16 cellular contexts compared by ENCODE assay signal in genomic region chr13:107025991-107026390, GRCh38.
DNase-seq lines count a peak whose midpoint lies in the region; ATAC-seq, FAIRE-seq and TF ChIP-seq lines count a peak whose summit lies in the region.
"Had no signal": no experiment of that assay in that cellular context is flagged by ENCODE, and none has a peak within 500 bp of the region (broad histone marks: within the 10 kb centered on the region; RNA-seq: fewer than 3 reads in every experiment).

No MANE protein-coding gene starts in this region.

- DNase-seq in NCI-H748 (lab: John Stamatoyannopoulos, UW; ENCODE audit: unreplicated experiment): peak; percentile 28
- no peak for DNase-seq in NCI-H748 treated with DMSO at 0.1 percent for 48 hours (lab: John Stamatoyannopoulos, UW)
- DNase-seq in epithelial cell of prostate (ENCODE audit: low read depth, low spot score): peak; percentile 81
- DNase-seq in lung (ENCODE audit: low spot score): peak; percentile 39
- DNase-seq in ureter (ENCODE audit: low spot score): peak; percentile 65
- no peak for DNase-seq in Calu3
- no peak for DNase-seq in frontal cortex (ENCODE audit: low spot score in 2 of 2)
- no peak for DNase-seq in stomach
- DNase-seq: NCI-H446 treated with DMSO at 0.1 percent for 48 hours; SHP77; stimulated activated CD4-positive, alpha-beta T cell treated with anti-CD3 and anti-CD28 coated beads, Interleukin-2, amount 100 ng/mL, for 48 hours had no signal

- H3K4me3 ChIP-seq in lung: no peak overlapping the region
- no peak overlapping the region for H3K4me3 ChIP-seq in stomach

- no peak for TF ChIP-seq EP300 in stomach (IDR thresholded peaks at IDR 0.05)

- H3K36me3 ChIP-seq in lung (ENCODE audit: control insufficient read depth in 2 of 2, insufficient read depth in 2 of 2, low read length in 2 of 2) (no peaks in the 10 kb centered on the region), stomach (no peaks in the 10 kb centered on the region)

- H3K36me3 Mint-ChIP-seq in Calu3 (ENCODE audit: insufficient read depth, unreplicated experiment): no peaks in the 10 kb centered on the region
- H3K36me3 Mint-ChIP-seq: WTC11 had no signal

- H3K27ac ChIP-seq in epithelial cell of prostate (peak overlapping the region; percentile 12), lung (ENCODE audit: low read depth in 1 of 2, low read length in 1 of 2) (no peak overlapping the region), stomach (no peak overlapping the region)

- H3K4me1 ChIP-seq in lung (ENCODE audit: control insufficient read depth in 2 of 2, insufficient read depth in 2 of 2, low read length in 2 of 2) (no peaks in the 10 kb centered on the region), stomach (no peaks in the 10 kb centered on the region)

- no peaks in the 10 kb centered on the region for H3K4me1 Mint-ChIP-seq in Calu3 (ENCODE audit: low read depth, unreplicated experiment)

- intact Hi-C loops in Calu3 (cut with micrococcal nuclease; ENCODE audit: unreplicated experiment): no loop called here
- intact Hi-C loops in stomach (cut with DNase I; ENCODE audit: low total_unique reads): no loop called here

- no peaks in the 10 kb centered on the region for H3K9me3 ChIP-seq in lung (ENCODE audit: control insufficient read depth in 2 of 2, insufficient read depth in 1 of 2, low read length in 1 of 2)
- no peaks in the 10 kb centered on the region for H3K9me3 ChIP-seq in stomach

- no TSS peak for BruUV-seq in Calu3 (replicated peaks; lab: Mats Ljungman, UMichigan)

- TF ChIP-seq POLR2A in stomach (IDR thresholded peaks at IDR 0.05): no peak

- H3K27ac Mint-ChIP-seq in Calu3 (ENCODE audit: unreplicated experiment): no peak overlapping the region
- H3K27ac Mint-ChIP-seq: stimulated activated naive CD8-positive, alpha-beta T cell treated with anti-CD3 and anti-CD28 coated beads, Interleukin-15, Interleukin-2, amounts not matched to agents 100 ng/mL and 50 ng/mL, for 24 hours; WTC11 had no signal

- no peaks in the 10 kb centered on the region for H3K27me3 Mint-ChIP-seq in Calu3 (ENCODE audit: unreplicated experiment)
- H3K27me3 Mint-ChIP-seq: stimulated activated naive CD8-positive, alpha-beta T cell treated with anti-CD3 and anti-CD28 coated beads, Interleukin-15, Interleukin-2, amounts not matched to agents 100 ng/mL and 50 ng/mL, for 24 hours had no signal

- CTCF ChIA-PET in Calu3 (lab: Charles Lee): no interaction called here

- peak; percentile 66 for ATAC-seq in lung (ENCODE audit: insufficient read depth, low FRiP score)
- ATAC-seq: HCT116, WTC11 had no signal

- FAIRE-seq in frontal cortex (lab: Jason Lieb, UNC): no peak
- FAIRE-seq: A204.1, keratinocyte had no signal

- WGBS in lung, 2 donors: 51 to 68% methylated on average over 1 of the region's 1 CpG
- 16 to 50% (median 35%) methylated on average over 1 of the region's 1 CpG for WGBS in stomach, 5 donors

- TF ChIP-seq CTCF in lung (IDR thresholded peaks at IDR 0.05; ENCODE audit: control extremely low read depth, extremely low read depth) (no peak), Calu3 (IDR thresholded peaks at IDR 0.05; ENCODE audit: unreplicated experiment) (no peak), stomach (IDR thresholded peaks at IDR 0.05) (no peak)

- H3K27me3 ChIP-seq in lung (ENCODE audit: control insufficient read depth, insufficient read depth) (no peaks in the 10 kb centered on the region), stomach (no peaks in the 10 kb centered on the region)

- H3K4me3 Mint-ChIP-seq in Calu3 (ENCODE audit: low read depth, unreplicated experiment): no peak overlapping the region
- H3K4me3 Mint-ChIP-seq: stimulated activated naive CD8-positive, alpha-beta T cell treated with anti-CD3 and anti-CD28 coated beads, Interleukin-15, Interleukin-2, amounts not matched to agents 100 ng/mL and 50 ng/mL, for 24 hours; WTC11 had no signal

- peaks cover 2% of the 10 kb centered on the region for H3K9me3 Mint-ChIP-seq in Calu3 (ENCODE audit: low read depth, unreplicated experiment)

Comparison
In these comparisons a context has a peak if more than half of its experiments do, and no peak if none do; other contexts are left out.
1. DNase-seq: peak in NCI-H748 (single experiment), epithelial cell of prostate (single experiment), lung (single experiment) and ureter (single experiment); none in NCI-H748 treated with DMSO at 0.1 percent for 48 hours (single experiment), Calu3 (single experiment), frontal cortex (0 of 2) and stomach (single experiment).